10 cellular contexts compared by ENCODE assay signal in the genomic region with DNA sequence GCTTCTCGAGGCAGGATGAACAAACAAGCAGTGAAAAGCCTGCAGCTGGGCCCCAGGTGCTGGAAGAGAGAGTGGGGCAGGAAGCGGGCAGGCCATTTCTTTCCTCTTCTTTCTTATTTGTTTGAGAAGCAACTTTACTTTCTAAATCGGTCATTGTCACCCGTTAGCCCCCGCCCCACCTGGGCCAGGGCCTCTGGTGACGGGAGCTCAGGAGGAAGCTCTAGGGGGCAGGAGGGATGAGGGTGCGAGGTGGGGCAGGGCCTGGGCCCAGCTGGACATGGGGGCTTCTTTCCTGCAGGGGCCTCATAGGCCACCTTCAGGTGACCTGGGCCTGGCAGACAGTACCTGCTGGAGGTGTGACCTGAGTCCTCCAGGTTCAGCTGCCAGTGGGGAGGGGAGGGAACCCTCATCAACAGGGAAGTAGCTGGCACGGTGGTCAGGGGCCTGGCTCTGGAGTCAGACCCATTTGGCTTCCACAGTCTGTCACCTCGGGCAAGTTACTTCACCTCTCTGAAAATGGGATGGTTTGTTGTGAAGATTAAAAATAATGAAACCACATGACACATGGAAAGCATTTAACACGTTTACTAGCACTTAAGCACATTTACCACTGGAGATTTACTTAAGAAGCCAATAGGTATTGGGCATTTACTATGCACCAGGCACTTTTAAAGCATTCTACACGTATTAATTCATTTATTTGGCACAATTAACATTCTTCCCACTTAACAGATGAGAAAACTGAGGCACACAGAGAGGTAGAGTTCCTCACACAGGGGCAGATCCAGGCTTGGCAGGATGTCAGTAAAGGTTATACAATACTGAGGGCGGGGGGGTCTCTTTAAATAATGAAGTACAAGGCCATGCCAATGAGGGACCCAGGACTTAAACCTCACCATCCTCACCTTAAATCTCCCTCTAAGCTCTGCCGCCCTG. TPM values are rescaled to one million over a fixed set of nuclear protein-coding genes. Genes with fewer than 3 reads are reported as not detected.
DNase-seq lines count a peak whose midpoint lies in the region.
"Had no signal": no experiment of that assay in that cellular context is flagged by ENCODE, and none has a peak within 500 bp of the region (broad histone marks: within the 10 kb centered on the region; RNA-seq: fewer than 3 reads in every experiment).

No MANE protein-coding gene starts in this region.

- H3K27ac Mint-ChIP-seq in activated T-cell treated with anti-CD3 and anti-CD28 coated beads, Interleukin-2, amount 50 U/mL, for 24 hours: peak overlapping the region; percentile 87
- H3K27ac Mint-ChIP-seq in activated naive CD8-positive, alpha-beta T cell treated with anti-CD3 and anti-CD28 coated beads for 36 hours: peak overlapping the region; percentile 80
- H3K27ac Mint-ChIP-seq in stimulated activated naive CD8-positive, alpha-beta T cell treated with anti-CD3 and anti-CD28 coated beads, Interleukin-15, Interleukin-2, amounts not matched to agents 100 ng/mL and 50 ng/mL, for 24 hours: peak overlapping the region; percentile 83

- no peaks in the 10 kb centered on the region for H3K27me3 Mint-ChIP-seq in activated T-cell treated with anti-CD3 and anti-CD28 coated beads, Interleukin-2, amount 50 U/mL, for 24 hours
- no peaks in the 10 kb centered on the region for H3K27me3 Mint-ChIP-seq in activated naive CD8-positive, alpha-beta T cell treated with anti-CD3 and anti-CD28 coated beads for 36 hours
- no peaks in the 10 kb centered on the region for H3K27me3 Mint-ChIP-seq in stimulated activated naive CD8-positive, alpha-beta T cell treated with anti-CD3 and anti-CD28 coated beads, Interleukin-15, Interleukin-2, amounts not matched to agents 100 ng/mL and 50 ng/mL, for 24 hours

- no peaks in the 10 kb centered on the region for H3K9me3 Mint-ChIP-seq in activated T-cell treated with anti-CD3 and anti-CD28 coated beads, Interleukin-2, amount 50 U/mL, for 24 hours
- H3K9me3 Mint-ChIP-seq in activated naive CD8-positive, alpha-beta T cell treated with anti-CD3 and anti-CD28 coated beads for 36 hours: peaks cover 9% of the 10 kb centered on the region
- H3K9me3 Mint-ChIP-seq in stimulated activated naive CD8-positive, alpha-beta T cell treated with anti-CD3 and anti-CD28 coated beads, Interleukin-15, Interleukin-2, amounts not matched to agents 100 ng/mL and 50 ng/mL, for 24 hours: no peaks in the 10 kb centered on the region

- no peak overlapping the region for H3K4me3 Mint-ChIP-seq in activated T-cell treated with anti-CD3 and anti-CD28 coated beads, Interleukin-2, amount 50 U/mL, for 24 hours
- H3K4me3 Mint-ChIP-seq in activated naive CD8-positive, alpha-beta T cell treated with anti-CD3 and anti-CD28 coated beads for 36 hours: peak overlapping the region; percentile 24
- H3K4me3 Mint-ChIP-seq in stimulated activated naive CD8-positive, alpha-beta T cell treated with anti-CD3 and anti-CD28 coated beads, Interleukin-15, Interleukin-2, amounts not matched to agents 100 ng/mL and 50 ng/mL, for 24 hours: no peak overlapping the region

- peak; percentile 65 for DNase-seq in activated T-cell treated with anti-CD3 and anti-CD28 coated beads, Interleukin-2, amount 50 U/mL, for 24 hours
- DNase-seq in activated T-cell treated with anti-CD3 and anti-CD28 coated beads for 4 hours (no peak), NCI-H69 (lab: John Stamatoyannopoulos, UW) (peak; percentile 62), 8988T (no peak), NCI-H446 treated with DMSO at 0.1 percent for 48 hours (lab: John Stamatoyannopoulos, UW) (no peak)
- DNase-seq in activated naive CD8-positive, alpha-beta T cell treated with anti-CD3 and anti-CD28 coated beads for 36 hours: peak; percentile 65
- DNase-seq in effector CD8-positive, alpha-beta T cell (lab: John Stamatoyannopoulos, UW): no peak
- DNase-seq: gastrocnemius medialis, mesenchymal stem cell had no signal

- peaks cover 76% of the 10 kb centered on the region for H3K4me1 Mint-ChIP-seq in activated T-cell treated with anti-CD3 and anti-CD28 coated beads, Interleukin-2, amount 50 U/mL, for 24 hours (ENCODE audit: low read depth)
- peaks cover 64% of the 10 kb centered on the region for H3K4me1 Mint-ChIP-seq in activated naive CD8-positive, alpha-beta T cell treated with anti-CD3 and anti-CD28 coated beads for 36 hours
- H3K4me1 Mint-ChIP-seq in stimulated activated naive CD8-positive, alpha-beta T cell treated with anti-CD3 and anti-CD28 coated beads, Interleukin-15, Interleukin-2, amounts not matched to agents 100 ng/mL and 50 ng/mL, for 24 hours (ENCODE audit: low read depth): peaks cover 82% of the 10 kb centered on the region

- H3K36me3 Mint-ChIP-seq in activated T-cell treated with anti-CD3 and anti-CD28 coated beads, Interleukin-2, amount 50 U/mL, for 24 hours (ENCODE audit: low read depth): no peaks in the 10 kb centered on the region
- peaks cover 6% of the 10 kb centered on the region for H3K36me3 Mint-ChIP-seq in activated naive CD8-positive, alpha-beta T cell treated with anti-CD3 and anti-CD28 coated beads for 36 hours
- no peaks in the 10 kb centered on the region for H3K36me3 Mint-ChIP-seq in stimulated activated naive CD8-positive, alpha-beta T cell treated with anti-CD3 and anti-CD28 coated beads, Interleukin-15, Interleukin-2, amounts not matched to agents 100 ng/mL and 50 ng/mL, for 24 hours (ENCODE audit: low read depth)

RNA-seq across cellular contexts. Expression of a gene that starts 54.2 kb away (rescaled TPM):
- 10 to 100 TPM; 59.1 to 59.5 TPM for total RNA-seq in activated naive CD8-positive, alpha-beta T cell treated with anti-CD3 and anti-CD28 coated beads for 36 hours

Comparison
In these comparisons a context has a peak if more than half of its experiments do, and no peak if none do; other contexts are left out.
1. DNase-seq: peak in activated T-cell treated with anti-CD3 and anti-CD28 coated beads, Interleukin-2, amount 50 U/mL, for 24 hours (single experiment), NCI-H69 (single experiment) and activated naive CD8-positive, alpha-beta T cell treated with anti-CD3 and anti-CD28 coated beads for 36 hours (single experiment); none in activated T-cell treated with anti-CD3 and anti-CD28 coated beads for 4 hours (single experiment), 8988T (single experiment), effector CD8-positive, alpha-beta T cell (single experiment) and NCI-H446 treated with DMSO at 0.1 percent for 48 hours (single experiment).
2. Peak in every context shown above with its lines, with median percentiles within 50 percentile points of each other: H3K27ac Mint-ChIP-seq.